In genomic region chr12:53383258-53383657, GRCh38 we compare ENCODE assay signal across 8 cellular contexts.
DNase-seq lines count a peak whose midpoint lies in the region; ATAC-seq and TF ChIP-seq lines count a peak whose summit lies in the region.

No MANE protein-coding gene starts in this region.

- H3K9me3 ChIP-seq in SU-DHL-6 (ENCODE audit: insufficient read depth, low read length) = no peaks in the 10 kb centered on the region

- peaks cover 64% of the 10 kb centered on the region for H3K79me2 ChIP-seq in SU-DHL-6 (ENCODE audit: insufficient read depth, low read length)

- peak overlapping the region; percentile 6 for H3K4me3 ChIP-seq in GM12865 (ENCODE audit: low read depth, low read length)
- no peak overlapping the region for H3K4me3 ChIP-seq in SU-DHL-6 (ENCODE audit: insufficient read depth, low read length, poor library complexity, severe bottlenecking)
- peak overlapping the region; percentile 1 for H3K4me3 ChIP-seq in fibroblast of mammary gland (ENCODE audit: control insufficient read depth, low read depth, low read length)
- peak overlapping the region; percentile 25 for H3K4me3 ChIP-seq in skeletal muscle cell (ENCODE audit: low read depth, low read length)

- H3K27me3 ChIP-seq in SU-DHL-6 (ENCODE audit: low read length) = no peaks in the 10 kb centered on the region

- no peak for ATAC-seq in GM19023 (IDR thresholded peaks at IDR 0.05; ENCODE audit: unreplicated experiment)
- ATAC-seq in HG02623 (IDR thresholded peaks at IDR 0.05; ENCODE audit: unreplicated experiment) = no peak

- H3K9me2 ChIP-seq in SU-DHL-6 (replicated peaks; ENCODE audit: insufficient read depth, low read length) = no peaks in the 10 kb centered on the region

- DNase-seq in GM12865 (ENCODE audit: low read depth) (no peak), fibroblast of mammary gland (ENCODE audit: low read depth) (no peak), skeletal muscle cell (ENCODE audit: low read depth) (no peak), GDM1 (lab: John Stamatoyannopoulos, UW) (no peak), NCI-H187 (lab: John Stamatoyannopoulos, UW) (no peak)

- no peak for TF ChIP-seq CTCF in GM12865 (IDR thresholded peaks at IDR 0.05; ENCODE audit: insufficient read depth, low read depth, low read length, missing control alignments)
- no peak for TF ChIP-seq CTCF in SU-DHL-6 (IDR thresholded peaks at IDR 0.05; ENCODE audit: insufficient read depth, low read length, poor library complexity, severe bottlenecking)
- no peak for TF ChIP-seq CTCF in fibroblast of mammary gland (conservative IDR thresholded peaks at IDR 0.05; ENCODE audit: control insufficient read depth, insufficient read depth, low read depth, low read length)

- no peak overlapping the region for H2AFZ ChIP-seq in SU-DHL-6 (ENCODE audit: low read depth, low read length, severe bottlenecking)

- no peak overlapping the region; the same call in 1 of the 2 replicates for H3K9ac ChIP-seq in SU-DHL-6 (ENCODE audit: low read length)

- peaks cover 4% of the 10 kb centered on the region for H3K36me3 ChIP-seq in SU-DHL-6 (ENCODE audit: low read length)

- peak overlapping the region; percentile 2 for H3K4me2 ChIP-seq in SU-DHL-6 (ENCODE audit: low read depth, low read length, poor library complexity, severe bottlenecking)

- H4K20me1 ChIP-seq in SU-DHL-6 (ENCODE audit: low read depth, low read length) = no peaks in the 10 kb centered on the region; the same call in 1 of the 2 replicates

- no peak overlapping the region for H3K27ac ChIP-seq in SU-DHL-6 (ENCODE audit: low read depth, low read length)

- peaks cover 18% of the 10 kb centered on the region; the same call in 1 of the 2 replicates for H3F3A ChIP-seq in SU-DHL-6 (ENCODE audit: insufficient read depth)
